Comparison of ENCODE assay signal across 31 cellular contexts in the genomic region with DNA sequence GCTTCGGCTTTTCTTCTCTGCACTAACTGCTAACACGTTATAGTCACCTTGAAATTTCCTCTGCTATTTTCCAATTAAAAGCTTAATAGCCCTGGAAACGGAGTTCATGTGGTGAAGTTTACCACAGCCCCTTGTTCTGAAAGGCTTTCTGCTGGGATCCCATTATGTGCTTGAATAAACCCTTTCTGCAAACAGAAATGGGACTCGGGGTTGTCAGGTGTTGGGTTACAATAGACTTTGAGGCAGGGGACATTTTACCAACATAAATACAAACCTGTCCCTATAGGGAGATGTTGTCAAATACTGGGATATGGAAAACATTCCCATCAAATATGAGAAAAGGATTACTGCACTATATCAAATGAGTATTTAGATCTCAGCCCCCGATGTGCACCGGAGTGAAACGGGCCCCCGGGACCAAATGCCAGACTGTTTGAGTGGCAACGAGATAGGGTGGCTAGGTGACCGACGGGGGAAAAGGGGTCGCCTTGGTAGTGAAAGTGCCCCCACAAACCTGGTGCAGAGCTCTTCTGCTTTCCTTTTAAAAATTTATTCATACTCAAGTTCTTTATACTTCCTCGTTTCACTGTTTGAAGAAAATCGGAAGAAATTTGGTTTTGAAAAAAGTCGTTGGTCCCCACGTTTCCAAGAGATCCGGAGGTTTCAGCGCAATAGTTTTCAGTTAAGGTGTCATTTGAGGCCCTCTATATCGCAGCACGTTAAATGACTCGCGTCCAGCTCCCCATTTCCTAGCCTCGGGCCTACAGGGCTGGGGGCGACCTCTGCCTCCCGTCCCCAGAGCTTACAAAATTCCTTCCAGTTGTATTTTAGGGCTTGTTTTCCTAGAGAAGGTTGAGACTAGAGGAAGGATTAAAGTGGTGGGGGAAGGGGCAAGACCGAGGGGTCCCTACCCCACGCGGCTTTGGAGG. TPM values are rescaled to one million over a fixed set of nuclear protein-coding genes. Genes with fewer than 3 reads are reported as not detected.
DNase-seq lines count a peak whose midpoint lies in the region; ATAC-seq, FAIRE-seq and TF ChIP-seq lines count a peak whose summit lies in the region.
"Had no signal": no experiment of that assay in that cellular context is flagged by ENCODE, and none has a peak within 500 bp of the region (broad histone marks: within the 10 kb centered on the region; RNA-seq: fewer than 3 reads in every experiment).

No MANE protein-coding gene starts in this region.

- H3K4me3 Mint-ChIP-seq in H9 (peak overlapping the region in 1 of 2 experiments; percentile 80; a peak in 3 of 5 replicates), nephron progenitor cell (peak overlapping the region; percentile 80)
- H3K4me3 Mint-ChIP-seq: stimulated activated naive CD8-positive, alpha-beta T cell treated with anti-CD3 and anti-CD28 coated beads, Interleukin-15, amount 100 ng/mL, for 72 hours had no signal

- no peaks in the 10 kb centered on the region for H3K79me1 ChIP-seq in H9 (ENCODE audit: insufficient read depth, low read depth, low read length, poor library complexity, severe bottlenecking)

- H3K9ac ChIP-seq in H9 (ENCODE audit: extremely low read depth, insufficient read length, low read length) (no peak overlapping the region), GM12878 (ENCODE audit: control insufficient read depth, insufficient read depth, low read length) (no peak overlapping the region), MM.1S (ENCODE audit: low read length) (no peak overlapping the region)

- H3K23ac ChIP-seq in H9 (ENCODE audit: insufficient read length, low read depth, low read length), result no peak overlapping the region

- SMC1A ChIA-PET in GM12878 (lab: Charles Lee; ENCODE audit: uncharacterized antibody, unreplicated experiment), result interaction anchor here (1.2 kb wide), 1 partner anchor 71 kb away, joined by 3 read pairs; no protein-coding TSS in a partner anchor

- H3K14ac ChIP-seq in H9 (ENCODE audit: insufficient read depth, low read length), result no peak overlapping the region

- H4K20me1 ChIP-seq in H9 (ENCODE audit: control insufficient read depth, insufficient read depth, insufficient read length) (no peaks in the 10 kb centered on the region), GM12878 (ENCODE audit: control insufficient read depth, insufficient read depth) (no peaks in the 10 kb centered on the region; the same call in 1 of the 2 replicates), MM.1S (ENCODE audit: insufficient read depth, low read length) (no peaks in the 10 kb centered on the region)

- H3K27ac ChIP-seq in H9 (ENCODE audit: insufficient read length, low read depth, low read length) (no peak overlapping the region), GM12878 (ENCODE audit: control insufficient read depth, insufficient read depth) (no peak overlapping the region), MM.1S (ENCODE audit: low read length) (no peak overlapping the region)
- H3K27ac ChIP-seq: epithelial cell of prostate, foreskin keratinocyte, prostate gland, tibial nerve had no signal

- H3K56ac ChIP-seq in H9 (ENCODE audit: insufficient read length, low read depth, low read length), result no peak overlapping the region

- TF ChIP-seq POLR2A in GM12878 (IDR thresholded peaks at IDR 0.05; ENCODE audit: low read depth, low read length), result no peak

- H3K4me1 Mint-ChIP-seq in H9, result peaks cover 37 to 54% of the 10 kb centered on the region in 2 experiments
- peaks cover 54% of the 10 kb centered on the region for H3K4me1 Mint-ChIP-seq in nephron progenitor cell

- no peak overlapping the region for H2BK5ac ChIP-seq in H9 (ENCODE audit: insufficient read length, low read length)

- no peak overlapping the region for H4K8ac ChIP-seq in H9 (replicated peaks; ENCODE audit: insufficient read length, low read depth, low read length)

- POLR2A ChIA-PET in GM12878 (lab: Charles Lee), result interaction anchor here (0.6 kb wide), 1 partner anchor 218 kb away, joined by 3 read pairs; no protein-coding TSS in a partner anchor

- H3K4me3 ChIP-seq in GM12878 (no peak overlapping the region), MM.1S (ENCODE audit: low read length) (no peak overlapping the region)
- H3K4me3 ChIP-seq: K562, prostate gland, tibial nerve had no signal

- no peak overlapping the region for H2BK15ac ChIP-seq in H9 (ENCODE audit: low read depth, low read length)

- H2AFZ ChIP-seq in H9 (ENCODE audit: low read length), result no peak overlapping the region
- no peak overlapping the region for H2AFZ ChIP-seq in GM12878 (ENCODE audit: control insufficient read depth, low read depth, low read length)
- no peak overlapping the region for H2AFZ ChIP-seq in MM.1S (ENCODE audit: low read length)

- FAIRE-seq in GM12878 (lab: Jason Lieb, UNC), result no peak
- FAIRE-seq: K562, keratinocyte had no signal

- no peak overlapping the region for H2AK5ac ChIP-seq in H9 (ENCODE audit: insufficient read length, low read length)

- in situ Hi-C loops in GM12878 (cut with MboI), result no loop called here

- no peak for ATAC-seq in GM12878
- ATAC-seq in HG02623 (IDR thresholded peaks at IDR 0.05; ENCODE audit: unreplicated experiment), result no peak
- no peak for ATAC-seq in GM21423 (IDR thresholded peaks at IDR 0.05; ENCODE audit: unreplicated experiment)
- ATAC-seq: foreskin keratinocyte; K562; stimulated activated naive CD8-positive, alpha-beta T cell treated with anti-CD3 and anti-CD28 coated beads, Interleukin-15, amount 100 ng/mL, for 72 hours; T-cell had no signal

- H3K18ac ChIP-seq in H9 (ENCODE audit: insufficient read length, low read depth, low read length), result no peak overlapping the region

- intact Hi-C loops in GM12878 (cut with micrococcal nuclease; ENCODE audit: unreplicated experiment), result no loop called here

- H3K4me2 ChIP-seq in H9 (ENCODE audit: insufficient read depth, insufficient read length, low read length) (peak overlapping the region; percentile 66), GM12878 (ENCODE audit: control insufficient read depth, insufficient read depth) (no peak overlapping the region), MM.1S (ENCODE audit: low read depth, low read length) (no peak overlapping the region)

- H3T11ph ChIP-seq in H9 (ENCODE audit: low read length), result no peak overlapping the region

- H3K9me3 Mint-ChIP-seq in H9 (peaks cover 0 to 2% of the 10 kb centered on the region in 2 experiments; a peak in 3 of 5 replicates), nephron progenitor cell (no peaks in the 10 kb centered on the region)
- H3K9me3 Mint-ChIP-seq: stimulated activated naive CD8-positive, alpha-beta T cell treated with anti-CD3 and anti-CD28 coated beads, Interleukin-15, amount 100 ng/mL, for 72 hours; T-cell had no signal

- H3K79me2 ChIP-seq in H9 (ENCODE audit: insufficient read depth, low read length) (no peaks in the 10 kb centered on the region), GM12878 (ENCODE audit: control insufficient read depth, insufficient read depth, low read length) (no peaks in the 10 kb centered on the region), MM.1S (ENCODE audit: low read length) (no peaks in the 10 kb centered on the region)

- H3K27me3 ChIP-seq in H9 (ENCODE audit: insufficient read depth, low read length) (peaks cover 83% of the 10 kb centered on the region), GM12878 (replicated peaks in 1 of 2; ENCODE audit: control insufficient read depth in 2 of 2, insufficient read depth in 2 of 2, low read length in 1 of 2) (peaks cover 25 to 50% of the 10 kb centered on the region in 2 experiments), MM.1S (replicated peaks; ENCODE audit: insufficient read depth, low read length) (peaks cover 9% of the 10 kb centered on the region; the same call in 1 of the 2 replicates)

- H3K4me1 ChIP-seq in H9 (ENCODE audit: insufficient read depth, low read length), result no peaks in the 10 kb centered on the region
- no peaks in the 10 kb centered on the region for H3K4me1 ChIP-seq in GM12878 (ENCODE audit: control insufficient read depth, insufficient read depth, low read length)
- no peaks in the 10 kb centered on the region for H3K4me1 ChIP-seq in MM.1S (ENCODE audit: low read length)
- H3K4me1 ChIP-seq: foreskin keratinocyte, prostate gland had no signal

- H3K36me3 Mint-ChIP-seq in H9 (ENCODE audit: insufficient read depth in 1 of 3, low read depth in 3 of 3), result no peaks in the 10 kb centered on the region
- no peaks in the 10 kb centered on the region for H3K36me3 Mint-ChIP-seq in nephron progenitor cell (ENCODE audit: low read depth)
- H3K36me3 Mint-ChIP-seq: CD4-positive, alpha-beta memory T cell; T-cell had no signal

- H3K27me3 Mint-ChIP-seq in H9 (ENCODE audit: low read depth) (peaks cover 97% of the 10 kb centered on the region), nephron progenitor cell (ENCODE audit: low read depth, poor library complexity) (peaks cover 98% of the 10 kb centered on the region)

- no peak overlapping the region for H4K5ac ChIP-seq in H9 (ENCODE audit: insufficient read length, low read depth, low read length)

- no peaks in the 10 kb centered on the region for H3K9me3 ChIP-seq in H9 (ENCODE audit: control insufficient read depth, low read depth, low read length)
- H3K9me3 ChIP-seq in GM12878 (replicated peaks; ENCODE audit: control insufficient read depth, insufficient read depth, low read length), result peaks cover 4% of the 10 kb centered on the region; the same call in 2 of the 3 replicates
- no peaks in the 10 kb centered on the region for H3K9me3 ChIP-seq in MM.1S (replicated peaks; ENCODE audit: insufficient read depth, low read length)
- H3K9me3 ChIP-seq: prostate gland, tibial nerve had no signal

- CTCF ChIA-PET in GM12878 (lab: Yijun Ruan, JAX), result interaction anchor here (0.6 to 1.5 kb wide), 4 partner anchors 35 to 614 kb away, joined by 3 to 4 read pairs (median 4); no protein-coding TSS in a partner anchor

- no peak for TF ChIP-seq CTCF in H9 (conservative IDR thresholded peaks at IDR 0.05)
- TF ChIP-seq CTCF in GM12878 (IDR thresholded peaks at IDR 0.05 in 2 of 3, conservative IDR thresholded peaks at IDR 0.05 in 1 of 3; ENCODE audit: control insufficient read depth in 2 of 3, extremely low read depth in 1 of 3, insufficient read depth in 1 of 3, low read depth in 3 of 3, low read length in 3 of 3), result no peak
- TF ChIP-seq CTCF in nephron progenitor cell (IDR thresholded peaks at IDR 0.05), result no peak
- TF ChIP-seq CTCF in MM.1S (IDR thresholded peaks at IDR 0.05; ENCODE audit: low read length), result no peak

- H3K36me3 ChIP-seq in GM12878 (ENCODE audit: control insufficient read depth in 2 of 2, insufficient read depth in 2 of 2, low read length in 1 of 2) (no peaks in the 10 kb centered on the region), MM.1S (replicated peaks; ENCODE audit: insufficient read depth, low read length) (no peaks in the 10 kb centered on the region)
- H3K36me3 ChIP-seq: prostate gland, tibial nerve had no signal

- no peak overlapping the region for H2BK12ac ChIP-seq in H9 (ENCODE audit: insufficient read length, low read depth, low read length)

- no TSS peak for BruUV-seq in GM12878 (replicated peaks; lab: Mats Ljungman, UMichigan)

- peaks cover 30% of the 10 kb centered on the region for H3K23me2 ChIP-seq in H9 (ENCODE audit: insufficient read length, low read depth, low read length, poor library complexity, severe bottlenecking)

- RAD21 ChIA-PET in GM12878 (lab: Charles Lee; ENCODE audit: unreplicated experiment), result no interaction called here

- H2BK20ac ChIP-seq in H9 (ENCODE audit: low read depth, low read length, poor library complexity, severe bottlenecking), result no peak overlapping the region

- DNase-seq in DMS153 treated with DMSO at 0.1 percent for 48 hours (lab: John Stamatoyannopoulos, UW; ENCODE audit: unreplicated experiment) (peak; percentile 18), H9 (no peak), GM12878 (ENCODE audit: low read depth, low spot score) (no peak), nephron progenitor cell (no peak), MM.1S (no peak)
- DNase-seq: activated CD4-positive, alpha-beta T cell treated with anti-CD3 and anti-CD28 coated beads, Interleukin-2, amount 50 U/mL, for 1 hour; activated CD8-positive, alpha-beta memory T cell treated with anti-CD3 and anti-CD28 coated beads, Interleukin-2, amount 50 U/mL, for 48 hours; activated effector memory CD4-positive, alpha-beta T cell treated with anti-CD3 and anti-CD28 coated beads, Interleukin-2, amount 50 U/mL, for 16 hours; amygdala; caudate nucleus; CD4-positive, alpha-beta memory T cell; DMS53; foreskin keratinocyte; hypothalamus; NCI-H2081; NCI-H524; Right ventricle myocardium superior; stimulated activated CD4-positive, alpha-beta T cell treated with anti-CD3 and anti-CD28 coated beads, Interleukin-1b, Interleukin-23, amount 100 ng/mL, for 48 hours; T-cell had no signal

- no peaks in the 10 kb centered on the region for H3K9me2 ChIP-seq in MM.1S (replicated peaks; ENCODE audit: insufficient read depth, low read length)

- no CpG with 5 or more reads among the region's 28 CpGs for WGBS in H9 (ENCODE audit: extremely low coverage, insufficient read length, low lambda C conversion rate)
- WGBS in GM12878 (ENCODE audit: insufficient coverage, insufficient replicate concordance, low lambda C conversion rate, missing lambda C conversion rate), result 27% methylated on average over 28 of the region's 28 CpGs

- no peak overlapping the region for H2BK120ac ChIP-seq in H9 (ENCODE audit: low read depth, low read length, poor library complexity, severe bottlenecking)

- H3F3A ChIP-seq in MM.1S (ENCODE audit: insufficient read depth, low read length), result no peaks in the 10 kb centered on the region

- no peak overlapping the region for H4K91ac ChIP-seq in H9 (ENCODE audit: insufficient read length, low read depth, low read length)

- H3K27ac Mint-ChIP-seq in H9 (no peak overlapping the region), nephron progenitor cell (no peak overlapping the region)
- H3K27ac Mint-ChIP-seq: CD4-positive, alpha-beta memory T cell; stimulated activated naive CD8-positive, alpha-beta T cell treated with anti-CD3 and anti-CD28 coated beads, Interleukin-15, amount 100 ng/mL, for 72 hours had no signal

- TF ChIP-seq RAD21 in GM12878 (IDR thresholded peaks at IDR 0.05; ENCODE audit: insufficient read depth, low read depth, low read length), result no peak

- H3K4ac ChIP-seq in H9 (ENCODE audit: low read depth, low read length), result no peak overlapping the region

- TF ChIP-seq EP300 in GM12878 (IDR thresholded peaks at IDR 0.05; ENCODE audit: borderline replicate concordance in 1 of 2, control insufficient read depth in 1 of 2, low read depth in 2 of 2, low read length in 2 of 2), result no peak

RNA-seq across cellular contexts. Expression of a gene that starts 2.1 kb away (rescaled TPM):
- total RNA-seq in H9 (2021) (not detected in 2 replicates), GM12878 (2014; rRNA removed) (0.06 TPM in 1 of 2 replicates, not detected in the other), GM12878 (2014; rRNA removed; fragmentation: Illumina TruSeq; extraction: Trizol) (not detected in 2 replicates), GM12878 (2021) (not detected in 2 replicates)
- total RNA-seq in GM12878 (2013; cell fraction: nucleolus; rRNA removed), result not detected in 2 replicates
- polyA plus RNA-seq in GM12878 (2011; ENCODE audit: low read depth), result not detected
- polyA plus RNA-seq in GM12878 (2011; rRNA removed) (not detected in 2 replicates), GM12878 (2014; fragmentation: Illumina TruSeq; extraction: Trizol) (not detected in 2 replicates), GM12878 (2014; fragmentation: Nextera tagmentation; extraction: Ambion mirVana) (under 1 TPM in 1 of 2 experiments, not detected in 1; 0.11 TPM), GM12878 (2014; rRNA removed) (0.03 TPM in 1 of 2 replicates, not detected in the other), GM12878 (2016; fragmentation: Nextera tagmentation; extraction: Ambion mirVana) (not detected)
- 0.04 TPM in 1 of 2 replicates, not detected in the other for polyA plus RNA-seq in GM12878 (2011; cell fraction: cytosol; rRNA removed)
- polyA plus RNA-seq in GM12878 (2011; cell fraction: nucleus; rRNA removed), result not detected in 2 replicates
- not detected in 2 replicates for polyA plus RNA-seq in GM12878 (2012)
- not detected in 2 replicates for polyA minus RNA-seq in GM12878 (2011; rRNA and poly(A)+ RNA removed)
- not detected in 2 replicates for polyA minus RNA-seq in GM12878 (2011; cell fraction: cytosol; rRNA and poly(A)+ RNA removed)
- not detected in 2 replicates for polyA minus RNA-seq in GM12878 (2011; cell fraction: nucleus; rRNA and poly(A)+ RNA removed)
- total RNA-seq: CD4-positive, alpha-beta memory T cell; dermis microvascular lymphatic vessel endothelial cell; foreskin keratinocyte; H4; K562; lung microvascular endothelial cell; OCI-LY7; Right ventricle myocardium superior; T-cell had no signal
- polyA plus RNA-seq: CD4-positive, alpha-beta memory T cell; foreskin keratinocyte; K562; keratinocyte had no signal
